ENCODE assay signal across 2 cellular contexts in the genomic region with DNA sequence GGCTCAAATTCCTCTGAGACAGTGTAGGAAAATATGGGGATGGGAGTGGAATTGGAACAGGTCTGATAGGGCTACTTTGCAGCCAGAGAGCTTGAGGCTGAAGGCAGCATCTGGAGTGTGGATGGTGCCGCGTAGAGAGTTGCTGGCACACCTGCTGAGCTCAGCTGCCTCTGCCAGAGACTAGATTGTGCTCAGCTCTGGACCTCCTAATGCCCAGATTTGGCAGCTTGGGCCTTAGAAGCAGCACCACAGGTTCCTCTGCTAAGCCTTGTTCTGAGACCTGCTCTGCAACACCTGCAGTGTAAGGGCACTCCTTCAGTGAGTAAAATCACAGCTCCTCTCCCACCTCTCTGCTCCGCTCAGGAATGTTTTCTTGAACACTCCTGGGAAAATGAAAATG.
TF ChIP-seq lines count a peak whose summit lies in the region.

No MANE protein-coding gene starts in this region.

TF ChIP-seq in HCT116, 20 proteins besides CTCF, POLR2A, EP300 and RAD21:
- no peak for TF ChIP-seq EZH2 (IDR thresholded peaks at IDR 0.05)
- TF ChIP-seq, protein P1, sequence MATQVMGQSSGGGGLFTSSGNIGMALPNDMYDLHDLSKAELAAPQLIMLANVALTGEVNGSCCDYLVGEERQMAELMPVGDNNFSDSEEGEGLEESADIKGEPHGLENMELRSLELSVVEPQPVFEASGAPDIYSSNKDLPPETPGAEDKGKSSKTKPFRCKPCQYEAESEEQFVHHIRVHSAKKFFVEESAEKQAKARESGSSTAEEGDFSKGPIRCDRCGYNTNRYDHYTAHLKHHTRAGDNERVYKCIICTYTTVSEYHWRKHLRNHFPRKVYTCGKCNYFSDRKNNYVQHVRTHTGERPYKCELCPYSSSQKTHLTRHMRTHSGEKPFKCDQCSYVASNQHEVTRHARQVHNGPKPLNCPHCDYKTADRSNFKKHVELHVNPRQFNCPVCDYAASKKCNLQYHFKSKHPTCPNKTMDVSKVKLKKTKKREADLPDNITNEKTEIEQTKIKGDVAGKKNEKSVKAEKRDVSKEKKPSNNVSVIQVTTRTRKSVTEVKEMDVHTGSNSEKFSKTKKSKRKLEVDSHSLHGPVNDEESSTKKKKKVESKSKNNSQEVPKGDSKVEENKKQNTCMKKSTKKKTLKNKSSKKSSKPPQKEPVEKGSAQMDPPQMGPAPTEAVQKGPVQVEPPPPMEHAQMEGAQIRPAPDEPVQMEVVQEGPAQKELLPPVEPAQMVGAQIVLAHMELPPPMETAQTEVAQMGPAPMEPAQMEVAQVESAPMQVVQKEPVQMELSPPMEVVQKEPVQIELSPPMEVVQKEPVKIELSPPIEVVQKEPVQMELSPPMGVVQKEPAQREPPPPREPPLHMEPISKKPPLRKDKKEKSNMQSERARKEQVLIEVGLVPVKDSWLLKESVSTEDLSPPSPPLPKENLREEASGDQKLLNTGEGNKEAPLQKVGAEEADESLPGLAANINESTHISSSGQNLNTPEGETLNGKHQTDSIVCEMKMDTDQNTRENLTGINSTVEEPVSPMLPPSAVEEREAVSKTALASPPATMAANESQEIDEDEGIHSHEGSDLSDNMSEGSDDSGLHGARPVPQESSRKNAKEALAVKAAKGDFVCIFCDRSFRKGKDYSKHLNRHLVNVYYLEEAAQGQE (IDR thresholded peaks at IDR 0.05; ENCODE audit: low read depth): no peak
- TF ChIP-seq FOSL1 (IDR thresholded peaks at IDR 0.05; ENCODE audit: low read depth): no peak
- no peak for TF ChIP-seq CEBPB (IDR thresholded peaks at IDR 0.05; ENCODE audit: low read depth)
- TF ChIP-seq, protein P2, sequence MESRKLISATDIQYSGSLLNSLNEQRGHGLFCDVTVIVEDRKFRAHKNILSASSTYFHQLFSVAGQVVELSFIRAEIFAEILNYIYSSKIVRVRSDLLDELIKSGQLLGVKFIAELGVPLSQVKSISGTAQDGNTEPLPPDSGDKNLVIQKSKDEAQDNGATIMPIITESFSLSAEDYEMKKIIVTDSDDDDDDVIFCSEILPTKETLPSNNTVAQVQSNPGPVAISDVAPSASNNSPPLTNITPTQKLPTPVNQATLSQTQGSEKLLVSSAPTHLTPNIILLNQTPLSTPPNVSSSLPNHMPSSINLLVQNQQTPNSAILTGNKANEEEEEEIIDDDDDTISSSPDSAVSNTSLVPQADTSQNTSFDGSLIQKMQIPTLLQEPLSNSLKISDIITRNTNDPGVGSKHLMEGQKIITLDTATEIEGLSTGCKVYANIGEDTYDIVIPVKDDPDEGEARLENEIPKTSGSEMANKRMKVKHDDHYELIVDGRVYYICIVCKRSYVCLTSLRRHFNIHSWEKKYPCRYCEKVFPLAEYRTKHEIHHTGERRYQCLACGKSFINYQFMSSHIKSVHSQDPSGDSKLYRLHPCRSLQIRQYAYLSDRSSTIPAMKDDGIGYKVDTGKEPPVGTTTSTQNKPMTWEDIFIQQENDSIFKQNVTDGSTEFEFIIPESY (IDR thresholded peaks at IDR 0.05; ENCODE audit: extremely low read depth, insufficient replicate concordance, low read length): no peak
- TF ChIP-seq ZNF274 (IDR thresholded peaks at IDR 0.05; ENCODE audit: low read depth, low read length): no peak
- TF ChIP-seq ELF1 (IDR thresholded peaks at IDR 0.05; ENCODE audit: borderline replicate concordance, low read depth): no peak
- TF ChIP-seq YY1 (IDR thresholded peaks at IDR 0.05; ENCODE audit: extremely low read depth, insufficient replicate concordance, low read depth, low read length): no peak
- TF ChIP-seq SP1 (IDR thresholded peaks at IDR 0.05; ENCODE audit: low read depth): no peak
- TF ChIP-seq JUND (IDR thresholded peaks at IDR 0.05): no peak
- no peak for TF ChIP-seq TCF7L2 (IDR thresholded peaks at IDR 0.05; ENCODE audit: borderline replicate concordance, extremely low read depth, insufficient read depth, insufficient read length)
- no peak for TF ChIP-seq ATF3 (IDR thresholded peaks at IDR 0.05)
- no peak for TF ChIP-seq SIN3A (IDR thresholded peaks at IDR 0.05; ENCODE audit: low read depth)

TF ChIP-seq in endothelial cell of umbilical vein, 7 proteins besides CTCF, POLR2A, EP300 and RAD21:
- TF ChIP-seq FOS (IDR thresholded peaks at IDR 0.05; ENCODE audit: borderline replicate concordance, insufficient read depth, low read length): no peak
- TF ChIP-seq MAX (IDR thresholded peaks at IDR 0.05; ENCODE audit: insufficient read depth, insufficient read length): no peak
- TF ChIP-seq MYC (IDR thresholded peaks at IDR 0.05; ENCODE audit: low read depth, low read length): no peak
- TF ChIP-seq GATA2 (IDR thresholded peaks at IDR 0.05; ENCODE audit: insufficient read depth, insufficient read length, low read depth, low read length): no peak
- TF ChIP-seq POLR2AphosphoS5 (IDR thresholded peaks at IDR 0.05; ENCODE audit: insufficient read depth, low read depth, low read length): no peak
- no peak for TF ChIP-seq EZH2 (IDR thresholded peaks at IDR 0.05; ENCODE audit: borderline replicate concordance, low read depth, low read length, severe bottlenecking)
- TF ChIP-seq JUN (IDR thresholded peaks at IDR 0.05; ENCODE audit: borderline replicate concordance, insufficient read depth, insufficient read length, low read depth): no peak
